Comparison of ENCODE assay signal across 8 cellular contexts in genomic region chr7:139035588-139036353, GRCh38. TPM values are rescaled to one million over a fixed set of nuclear protein-coding genes. Genes with fewer than 3 reads are reported as not detected.
DNase-seq lines count a peak whose midpoint lies in the region; ATAC-seq and TF ChIP-seq lines count a peak whose summit lies in the region.

TSS of gene ZC3HAV1L (minus strand) at chr7:139036042. CDS start at chr7:139036017, 25 bp downstream.

- H3K9ac ChIP-seq in HUES6 (ENCODE audit: low read length): peak within 1 kb of the TSS; percentile 40

- TF ChIP-seq POLR2A in prostate gland (IDR thresholded peaks at IDR 0.05): peak; percentile 65

- WGBS in prostate gland: under 1% methylated on average over 73 of the region's 81 CpGs

- TF ChIP-seq CTCF in RWPE1 (conservative IDR thresholded peaks at IDR 0.05; ENCODE audit: low read depth): no peak
- no peak for TF ChIP-seq CTCF in prostate gland (IDR thresholded peaks at IDR 0.05)

- no peaks in the 10 kb centered on the region for H3K9me3 ChIP-seq in HUES6 (ENCODE audit: control insufficient read depth, insufficient read depth, low read depth, low read length)
- H3K9me3 ChIP-seq in prostate gland: no peaks in the 10 kb centered on the region

- peak; percentile 91 for ATAC-seq in GM21515 (IDR thresholded peaks at IDR 0.05; ENCODE audit: unreplicated experiment)
- peak; percentile 85 for ATAC-seq in activated naive CD4-positive, alpha-beta T cell treated with anti-CD3 and anti-CD28 coated beads, Interleukin-2, amount 50 U/mL, for 72 hours
- peak; percentile 96 for ATAC-seq in Right ventricle myocardium superior (ENCODE audit: poor library complexity)

- intact Hi-C loops in Right ventricle myocardium superior (cut with DNase I) (no loop called here), prostate gland (cut with DNase I) (no loop called here)

- H3K27me3 ChIP-seq in HUES6 (ENCODE audit: control insufficient read depth, insufficient read depth, low read length) (no peaks in the 10 kb centered on the region), prostate gland (replicated peaks; ENCODE audit: insufficient read depth) (no peaks in the 10 kb centered on the region)

- H3K27ac ChIP-seq in HUES6 (ENCODE audit: low read depth, low read length): no peak within 1 kb of the TSS
- H3K27ac ChIP-seq in RWPE1: peak within 1 kb of the TSS; percentile 82
- peak within 1 kb of the TSS; percentile 71 to 76 for H3K27ac ChIP-seq in prostate gland

- peaks cover 2% of the 10 kb centered on the region; the same call in 1 of the 2 replicates for H3K36me3 ChIP-seq in HUES6 (ENCODE audit: control insufficient read depth, insufficient read depth, low read length)
- no peaks in the 10 kb centered on the region for H3K36me3 ChIP-seq in prostate gland

- H3K4me1 ChIP-seq in HUES6 (ENCODE audit: control insufficient read depth, insufficient read depth, low read length) (peaks cover 13% of the 10 kb centered on the region), prostate gland (replicated peaks) (peaks cover 10% of the 10 kb centered on the region)

- DNase-seq in Daoy (ENCODE audit: low read depth) (peak; percentile 72), RWPE1 (ENCODE audit: low spot score) (peak; percentile 49), Right ventricle myocardium superior (peak; percentile 83), prostate gland (ENCODE audit: low spot score) (peak; percentile 36), GF-D8 (lab: John Stamatoyannopoulos, UW) (no peak)
- DNase-seq in activated naive CD4-positive, alpha-beta T cell treated with anti-CD3 and anti-CD28 coated beads, Interleukin-2, amount 50 U/mL, for 72 hours (ENCODE audit: low spot score in 2 of 2): peak; percentile 60 to 74

- no peaks in the 10 kb centered on the region for H3K9me3 Mint-ChIP-seq in activated naive CD4-positive, alpha-beta T cell treated with anti-CD3 and anti-CD28 coated beads, Interleukin-2, amount 50 U/mL, for 72 hours

- H3K36me3 Mint-ChIP-seq in activated naive CD4-positive, alpha-beta T cell treated with anti-CD3 and anti-CD28 coated beads, Interleukin-2, amount 50 U/mL, for 72 hours: peaks cover 0 to 20% of the 10 kb centered on the region in 2 donors

- CTCF ChIA-PET in RWPE1 (lab: Yijun Ruan, JAX): interaction anchor here (0.7 to 1.2 kb wide), 3 partner anchors 18 to 37 kb away, joined by 3 read pairs; no protein-coding TSS in a partner anchor

- POLR2A ChIA-PET in RWPE1 (lab: Yijun Ruan, JAX; ENCODE audit: low non-redundant PET): no interaction called here

- H3K4me3 ChIP-seq in HUES6 (ENCODE audit: low read depth, low read length) (peak within 1 kb of the TSS; percentile 67), prostate gland (peak within 1 kb of the TSS; percentile 52 to 75)

- H3K27ac Mint-ChIP-seq in activated naive CD4-positive, alpha-beta T cell treated with anti-CD3 and anti-CD28 coated beads, Interleukin-2, amount 50 U/mL, for 72 hours: peak within 1 kb of the TSS; percentile 52 to 85

RNA-seq across cellular contexts. Expression of gene ZC3HAV1L, which starts in this region (rescaled TPM):
- 5.4 and 7.9 TPM in 2 replicates for total RNA-seq in Daoy (2014; rRNA removed; shearing (Covaris generic))
- total RNA-seq in activated naive CD4-positive, alpha-beta T cell treated with anti-CD3 and anti-CD28 coated beads, Interleukin-2, amount 50 U/mL, for 72 hours: 10 to 100 TPM in 1 of 2 donors, 1 to 10 TPM in 1; 2.0 to 22.6 TPM
- 2.9 TPM for total RNA-seq in Right ventricle myocardium superior
- 10 to 100 TPM; 25.8 to 26.0 TPM for total RNA-seq in prostate gland
